In the genomic region with DNA sequence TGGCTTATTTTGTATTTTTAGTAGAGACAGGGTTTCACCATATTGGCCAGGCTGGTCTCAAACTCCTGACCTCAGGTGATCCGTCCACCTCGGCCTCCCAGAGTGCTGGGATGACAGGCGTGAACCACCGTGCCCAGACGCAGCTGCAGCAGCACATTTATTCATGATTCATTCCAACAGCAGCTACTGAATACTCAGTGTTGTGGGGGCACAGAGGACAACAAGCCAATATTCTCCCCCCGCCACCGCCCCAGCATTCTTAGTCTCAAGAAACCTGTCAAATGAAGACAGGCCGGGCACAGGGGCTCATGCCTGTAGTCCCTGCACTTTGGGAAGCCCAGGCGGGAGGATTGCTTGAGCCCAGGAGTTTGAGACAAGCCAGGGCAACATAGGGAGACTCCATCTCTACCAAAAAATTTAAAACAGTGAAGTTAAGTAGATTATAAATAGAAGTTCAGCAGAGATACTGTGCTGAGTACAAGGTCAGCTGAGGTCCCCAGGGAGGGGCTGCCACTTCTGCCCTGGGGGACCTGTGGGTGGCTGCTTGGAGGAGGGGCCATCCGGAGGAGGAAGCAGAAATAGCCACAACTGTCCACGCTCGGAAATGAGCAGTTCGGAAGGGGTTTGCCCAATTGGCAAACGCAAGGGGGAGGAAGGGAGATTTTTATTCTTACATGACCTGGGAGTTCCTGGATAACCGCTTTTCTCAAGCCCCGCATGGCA, we compare ENCODE assay signal across 8 cellular contexts.
DNase-seq lines count a peak whose midpoint lies in the region; ATAC-seq and TF ChIP-seq lines count a peak whose summit lies in the region.

No MANE protein-coding gene starts in this region.

- peaks cover 52 to 70% of the 10 kb centered on the region in 2 donors for H3K4me1 ChIP-seq in mucosa of rectum (ENCODE audit: control insufficient read depth in 2 of 2, insufficient read depth in 2 of 2, low read length in 2 of 2)

- DNase-seq in AG09309 (ENCODE audit: low read depth) (no peak), OCI-M1 (lab: John Stamatoyannopoulos, UW) (peak; percentile 81), NK-92 (lab: John Stamatoyannopoulos, UW; ENCODE audit: unreplicated experiment) (no peak), middle frontal gyrus (ENCODE audit: extremely low spot score, low spot score) (no peak)
- DNase-seq in stimulated activated naive CD4-positive, alpha-beta T cell (lab: John Stamatoyannopoulos, UW): no peak

- peak overlapping the region; percentile 32 to 67 for H3K9ac ChIP-seq in mucosa of rectum (ENCODE audit: low read depth in 1 of 2, low read length in 2 of 2)

- peak; percentile 31 for ATAC-seq in GM19452 (IDR thresholded peaks at IDR 0.05; ENCODE audit: unreplicated experiment)

- peak overlapping the region; percentile 7 for H3K4me3 ChIP-seq in AG09309 (ENCODE audit: control insufficient read depth, low read depth, low read length)
- H3K4me3 ChIP-seq in mucosa of rectum (ENCODE audit: low read length in 2 of 2): peak overlapping the region; percentile 23 to 37

- H3K27ac ChIP-seq in cingulate gyrus (ENCODE audit: low read depth, low read length): peak overlapping the region; percentile 84
- peak overlapping the region; percentile 88 to 93 for H3K27ac ChIP-seq in mucosa of rectum (ENCODE audit: low read depth in 2 of 2, low read length in 2 of 2)

- H3K9me3 ChIP-seq in mucosa of rectum (ENCODE audit: control insufficient read depth in 2 of 2, low read length in 2 of 2): no peaks in the 10 kb centered on the region

- H3K27me3 ChIP-seq in mucosa of rectum (ENCODE audit: control insufficient read depth in 2 of 2, insufficient read depth in 2 of 2, low read length in 2 of 2): no peaks in the 10 kb centered on the region

- no peaks in the 10 kb centered on the region for H3K36me3 ChIP-seq in mucosa of rectum (ENCODE audit: control insufficient read depth in 2 of 2, insufficient read depth in 2 of 2, low read length in 2 of 2)

- TF ChIP-seq CTCF in AG09309 (IDR thresholded peaks at IDR 0.05; ENCODE audit: control insufficient read depth, insufficient read depth, low read depth, low read length, missing control alignments): no peak
